2 cellular contexts compared by ENCODE assay signal in genomic region chr5:139215176-139215975, GRCh38.
A peak's percentile ranks its signal among the peaks of the same experiment; 100 is the strongest.
TF ChIP-seq lines count a peak whose summit lies in the region.

No MANE protein-coding gene starts in this region.

TF ChIP-seq in HEK293, 187 proteins besides CTCF, POLR2A, EP300 and RAD21 (continued from another document and continues in another):
- no peak for TF ChIP-seq ZNF449 (tag by site-specific recombination; IDR thresholded peaks at IDR 0.05)
- TF ChIP-seq ZNF624 (tag by site-specific recombination; IDR thresholded peaks at IDR 0.05), result no peak
- no peak for TF ChIP-seq HOXA7 (CRISPR knock-in tag; IDR thresholded peaks at IDR 0.05; ENCODE audit: borderline replicate concordance)
- no peak for TF ChIP-seq ZNF175 (tag by site-specific recombination; IDR thresholded peaks at IDR 0.05)
- no peak for TF ChIP-seq GLIS2 (tag by site-specific recombination; IDR thresholded peaks at IDR 0.05)
- TF ChIP-seq TSHZ1 (tag by site-specific recombination; IDR thresholded peaks at IDR 0.05; ENCODE audit: borderline replicate concordance), result 0 out of 2 replicates have a peak, but pooled peaks have one; percentile 43
- TF ChIP-seq HIC1 (tag by site-specific recombination; IDR thresholded peaks at IDR 0.05), result no peak
- TF ChIP-seq ZFHX2 (tag by site-specific recombination; conservative IDR thresholded peaks at IDR 0.05), result 0 out of 2 replicates have a peak, but pooled peaks have one; percentile 28
- no peak for TF ChIP-seq ZNF223 (tag by site-specific recombination; IDR thresholded peaks at IDR 0.05)
- TF ChIP-seq ZNF776 (tag by site-specific recombination; IDR thresholded peaks at IDR 0.05; ENCODE audit: borderline replicate concordance), result no peak
- no peak for TF ChIP-seq KLF17 (tag by site-specific recombination; IDR thresholded peaks at IDR 0.05)
- peak; percentile 59 for TF ChIP-seq ZNF629 (tag by site-specific recombination; IDR thresholded peaks at IDR 0.05)
- no peak for TF ChIP-seq ZBTB48 (tag by site-specific recombination; IDR thresholded peaks at IDR 0.05)
- no peak for TF ChIP-seq ZNF558 (tag by site-specific recombination; IDR thresholded peaks at IDR 0.05)
- TF ChIP-seq ZBTB8A (tag by site-specific recombination; IDR thresholded peaks at IDR 0.05), result 0 out of 2 replicates have a peak, but pooled peaks have one; percentile 12
- TF ChIP-seq ZNF660 (tag by site-specific recombination; IDR thresholded peaks at IDR 0.05), result no peak
- no peak for TF ChIP-seq TCF7L2 (IDR thresholded peaks at IDR 0.05; ENCODE audit: borderline replicate concordance, low read depth, low read length)
- no peak for TF ChIP-seq ZNF302 (tag by site-specific recombination; IDR thresholded peaks at IDR 0.05; ENCODE audit: low read depth)
- TF ChIP-seq ZNF785 (tag by site-specific recombination; IDR thresholded peaks at IDR 0.05), result no peak
- no peak for TF ChIP-seq ZNF596 (tag by site-specific recombination; IDR thresholded peaks at IDR 0.05)
- TF ChIP-seq ZNF24 (tag by site-specific recombination; IDR thresholded peaks at IDR 0.05), result 0 out of 2 replicates have a peak, but pooled peaks have one; percentile 67
- TF ChIP-seq RBAK (tag by site-specific recombination; IDR thresholded peaks at IDR 0.05), result no peak
- TF ChIP-seq ZNF704 (tag by site-specific recombination; IDR thresholded peaks at IDR 0.05), result no peak

TF ChIP-seq in endothelial cell of umbilical vein, 7 proteins besides CTCF, POLR2A, EP300 and RAD21 (continued from another document):
- no peak for TF ChIP-seq EZH2 (IDR thresholded peaks at IDR 0.05; ENCODE audit: borderline replicate concordance, low read depth, low read length, severe bottlenecking)
- TF ChIP-seq JUN (IDR thresholded peaks at IDR 0.05; ENCODE audit: borderline replicate concordance, insufficient read depth, insufficient read length, low read depth), result peak; percentile 20
